Comparison of ENCODE assay signal across 19 cellular contexts in the genomic region with DNA sequence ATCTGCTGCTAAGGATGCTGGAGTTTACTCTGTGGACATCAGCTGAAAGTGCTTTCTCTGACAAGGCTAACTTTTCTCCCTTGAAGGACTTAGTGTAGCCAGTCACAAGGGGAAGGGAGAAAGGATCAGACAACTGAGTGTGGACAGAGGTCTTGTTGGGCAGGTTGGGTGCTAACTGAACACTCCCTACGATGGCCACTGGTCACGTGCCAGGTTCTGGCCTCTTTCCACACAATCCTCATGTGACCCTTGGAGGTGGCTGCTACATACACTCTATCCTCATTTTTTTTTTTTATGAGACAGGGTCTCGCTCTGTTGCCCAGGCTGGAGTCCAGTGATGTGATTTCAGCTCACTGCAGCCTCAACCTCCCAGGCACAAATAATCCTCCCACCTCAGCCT. TPM values are rescaled to one million over a fixed set of nuclear protein-coding genes. Genes with fewer than 3 reads are reported as not detected.
DNase-seq lines count a peak whose midpoint lies in the region; ATAC-seq and TF ChIP-seq lines count a peak whose summit lies in the region.
"Had no signal": no experiment of that assay in that cellular context is flagged by ENCODE, and none has a peak within 500 bp of the region (broad histone marks: within the 10 kb centered on the region; RNA-seq: fewer than 3 reads in every experiment).

No MANE protein-coding gene starts in this region.

- H3K27ac ChIP-seq in VCaP (peak overlapping the region; percentile 10; the same call in 1 of the 2 replicates), left ventricle myocardium inferior (replicated peaks) (peak overlapping the region; percentile 6), mesenchymal stem cell (ENCODE audit: low read length, poor library complexity, severe bottlenecking) (no peak overlapping the region)
- H3K27ac ChIP-seq: A549 had no signal

- no peaks in the 10 kb centered on the region for H3K27me3 ChIP-seq in left ventricle myocardium inferior (ENCODE audit: low read depth)
- H3K27me3 ChIP-seq in mesenchymal stem cell (ENCODE audit: control insufficient read depth in 1 of 2, insufficient read depth in 1 of 2, low read length in 2 of 2): peaks cover 0 to 7% of the 10 kb centered on the region in 2 experiments

- H3K36me3 ChIP-seq in left ventricle myocardium inferior: peaks cover 52% of the 10 kb centered on the region
- H3K36me3 ChIP-seq in mesenchymal stem cell (ENCODE audit: control insufficient read depth in 1 of 2, insufficient read depth in 2 of 2, low read depth in 1 of 2, low read length in 2 of 2): peaks cover 9 to 10% of the 10 kb centered on the region in 2 experiments

- WGBS in mesenchymal stem cell: 75% methylated on average over 3 of the region's 3 CpGs

- H3K4ac ChIP-seq in mesenchymal stem cell (ENCODE audit: low read depth in 1 of 2, low read length in 2 of 2): no peak overlapping the region

- no peaks in the 10 kb centered on the region for H3K79me1 ChIP-seq in mesenchymal stem cell (replicated peaks; ENCODE audit: low read length, poor library complexity, severe bottlenecking)

- H4K91ac ChIP-seq in mesenchymal stem cell (ENCODE audit: low read length): no peak overlapping the region

- peak overlapping the region; percentile 3 for H2BK15ac ChIP-seq in mesenchymal stem cell (ENCODE audit: low read depth, poor library complexity, severe bottlenecking)

- H3K4me3 ChIP-seq in left ventricle myocardium inferior (no peak overlapping the region), mesenchymal stem cell (ENCODE audit: insufficient read depth in 1 of 2, low read depth in 1 of 2, low read length in 2 of 2) (no peak overlapping the region)
- H3K4me3 ChIP-seq: A549 had no signal

- DNase-seq in left ventricle myocardium inferior: peak; percentile 48
- no peak for DNase-seq in mesenchymal stem cell
- DNase-seq in NCI-H128 (lab: John Stamatoyannopoulos, UW; ENCODE audit: unreplicated experiment): no peak
- no peak for DNase-seq in AG08395 (ENCODE audit: low spot score)
- DNase-seq: CD8-positive, alpha-beta T cell; COR-L47; DMS153; DND-41; GDM1; HCEC 1CT; IMR-90 had no signal

- TF ChIP-seq CTCF in VCaP (conservative IDR thresholded peaks at IDR 0.05) (no peak), left ventricle myocardium inferior (IDR thresholded peaks at IDR 0.05; ENCODE audit: borderline replicate concordance) (no peak)

- H2AFZ ChIP-seq in mesenchymal stem cell (ENCODE audit: low read depth, low read length): no peak overlapping the region

- no peak overlapping the region for H3K18ac ChIP-seq in mesenchymal stem cell (ENCODE audit: low read depth in 1 of 2, low read length in 2 of 2)

- H2AK5ac ChIP-seq in mesenchymal stem cell (ENCODE audit: low read length, severe bottlenecking): no peak overlapping the region

- H3K4me2 ChIP-seq in mesenchymal stem cell (ENCODE audit: low read length, poor library complexity, severe bottlenecking): no peak overlapping the region
- H3K4me2 ChIP-seq: A549 had no signal

- no peak overlapping the region for H2BK120ac ChIP-seq in mesenchymal stem cell (ENCODE audit: low read depth, low read length)

- no peak overlapping the region for H3K23ac ChIP-seq in mesenchymal stem cell (ENCODE audit: low read length in 2 of 2)

- no peak overlapping the region for H4K8ac ChIP-seq in mesenchymal stem cell (ENCODE audit: low read length)

- H3K4me1 ChIP-seq in left ventricle myocardium inferior (peaks cover 9% of the 10 kb centered on the region), mesenchymal stem cell (ENCODE audit: control insufficient read depth, insufficient read depth, low read depth, low read length) (no peaks in the 10 kb centered on the region)
- H3K4me1 ChIP-seq: A549 had no signal

- intact Hi-C loops in left ventricle myocardium inferior (cut with micrococcal nuclease): no loop called here

- ATAC-seq in activated CD4-positive, CD25-positive, alpha-beta regulatory T cell treated with anti-CD3 and anti-CD28 coated beads, Interleukin-2, amount 50 U/mL, for 24 hours: no peak
- ATAC-seq: A549; CD8-positive, alpha-beta T cell had no signal

- no peak for TF ChIP-seq RAD21 in Ishikawa (IDR thresholded peaks at IDR 0.05; ENCODE audit: low read depth)

- H2BK5ac ChIP-seq in mesenchymal stem cell (ENCODE audit: low read depth, low read length, poor library complexity, severe bottlenecking): no peak overlapping the region

- H3K9me3 ChIP-seq in left ventricle myocardium inferior (replicated peaks) (peaks cover 6% of the 10 kb centered on the region), mesenchymal stem cell (ENCODE audit: control insufficient read depth, low read length) (peaks cover 8% of the 10 kb centered on the region)

- no peak overlapping the region for H3K9ac ChIP-seq in mesenchymal stem cell (ENCODE audit: low read length)

- TF ChIP-seq EP300 in Ishikawa (IDR thresholded peaks at IDR 0.05; ENCODE audit: borderline replicate concordance): no peak

- H2BK12ac ChIP-seq in mesenchymal stem cell (ENCODE audit: low read length in 2 of 2): no peak overlapping the region

- no peak overlapping the region for H3K14ac ChIP-seq in mesenchymal stem cell (ENCODE audit: low read length in 2 of 2)

TF ChIP-seq in Ishikawa, 13 proteins besides CTCF, POLR2A, EP300 and RAD21:
- TF ChIP-seq, protein P1, sequence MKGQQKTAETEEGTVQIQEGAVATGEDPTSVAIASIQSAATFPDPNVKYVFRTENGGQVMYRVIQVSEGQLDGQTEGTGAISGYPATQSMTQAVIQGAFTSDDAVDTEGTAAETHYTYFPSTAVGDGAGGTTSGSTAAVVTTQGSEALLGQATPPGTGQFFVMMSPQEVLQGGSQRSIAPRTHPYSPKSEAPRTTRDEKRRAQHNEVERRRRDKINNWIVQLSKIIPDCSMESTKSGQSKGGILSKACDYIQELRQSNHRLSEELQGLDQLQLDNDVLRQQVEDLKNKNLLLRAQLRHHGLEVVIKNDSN (IDR thresholded peaks at IDR 0.05): peak; percentile 11; the same call in 1 of the 2 replicates
- TF ChIP-seq EGR1 (IDR thresholded peaks at IDR 0.05): no peak

RNA-seq across cellular contexts. Expression of a gene that starts 39.7 kb away (rescaled TPM):
- total RNA-seq in left ventricle myocardium inferior: not detected
- polyA plus RNA-seq in mesenchymal stem cell (2013, experiment 1 of 2): not detected
- polyA plus RNA-seq in mesenchymal stem cell (2013, experiment 2 of 2): not detected
- total RNA-seq: CD8-positive, alpha-beta T cell; H4; IMR-90 had no signal
- polyA plus RNA-seq: AG04450, BJ, CD14-positive monocyte, IMR-90 had no signal
